24 cellular contexts compared by ENCODE assay signal in genomic region chr12:92369061-92369460, GRCh38.
A peak's percentile ranks its signal among the peaks of the same experiment; 100 is the strongest.
DNase-seq lines count a peak whose midpoint lies in the region; ATAC-seq and TF ChIP-seq lines count a peak whose summit lies in the region.
"Had no signal": no experiment of that assay in that cellular context is flagged by ENCODE, and none has a peak within 500 bp of the region (broad histone marks: within the 10 kb centered on the region; RNA-seq: fewer than 3 reads in every experiment).

No MANE protein-coding gene starts in this region.

- H3K9ac ChIP-seq in GM23248: no peak overlapping the region
- H3K9ac ChIP-seq: BLaER1 treated with 17β-estradiol and CSF1 and Interleukin-3, amounts not matched to agents 10 nM and 100 nM had no signal

- H4K20me1 ChIP-seq in GM23248 (ENCODE audit: insufficient read depth): no peaks in the 10 kb centered on the region
- H4K20me1 ChIP-seq: BLaER1 treated with 17β-estradiol and CSF1 and Interleukin-3, amounts not matched to agents 10 nM and 100 nM had no signal

- H3K4me3 ChIP-seq in GM23248: peak overlapping the region; percentile 1; the same call in 1 of the 2 replicates
- H3K4me3 ChIP-seq: A549; BLaER1 treated with 17β-estradiol and CSF1 and Interleukin-3, amounts not matched to agents 10 nM and 100 nM; GM23338; HAP-1 had no signal

- in situ Hi-C loops in GM23248 (cut with MboI) (no loop called here), SK-MEL-5 (cut with HindIII; ENCODE audit: low pct_unique_long_range_greater_than_20kb, low sequenced_read_pairs) (no loop called here)

- H3K27me3 ChIP-seq in GM23248 (replicated peaks; ENCODE audit: insufficient read depth): no peaks in the 10 kb centered on the region
- H3K27me3 ChIP-seq: BLaER1 treated with 17β-estradiol and CSF1 and Interleukin-3, amounts not matched to agents 10 nM and 100 nM had no signal

- H3K27me3 Mint-ChIP-seq in osteocyte (ENCODE audit: unreplicated experiment): no peaks in the 10 kb centered on the region
- no peaks in the 10 kb centered on the region for H3K27me3 Mint-ChIP-seq in effector memory CD8-positive, alpha-beta T cell
- H3K27me3 Mint-ChIP-seq: CD4-positive, alpha-beta T cell had no signal

- peaks cover 16% of the 10 kb centered on the region for H3K4me1 Mint-ChIP-seq in osteocyte (ENCODE audit: unreplicated experiment)
- peaks cover 6 to 7% of the 10 kb centered on the region in 2 donors for H3K4me1 Mint-ChIP-seq in effector memory CD8-positive, alpha-beta T cell (ENCODE audit: low read depth in 2 of 2)

- peaks cover 11% of the 10 kb centered on the region; the same call in 1 of the 2 replicates for H3F3A ChIP-seq in GM23248 (ENCODE audit: insufficient read depth)

- H3K27ac Mint-ChIP-seq in osteocyte (ENCODE audit: unreplicated experiment): peak overlapping the region; percentile 10
- H3K27ac Mint-ChIP-seq in effector memory CD8-positive, alpha-beta T cell: no peak overlapping the region
- H3K27ac Mint-ChIP-seq: CD4-positive, alpha-beta T cell; GM23338 had no signal

- ATAC-seq in HG03342 (IDR thresholded peaks at IDR 0.05; ENCODE audit: unreplicated experiment): no peak
- no peak for ATAC-seq in effector memory CD8-positive, alpha-beta T cell (replicated peaks)
- ATAC-seq: GM23338 had no signal

- no peak overlapping the region for H3K27ac ChIP-seq in GM23248
- H3K27ac ChIP-seq: BLaER1 treated with 17β-estradiol and CSF1 and Interleukin-3, amounts not matched to agents 10 nM and 100 nM; HL-60; RWPE1 had no signal

- no peak overlapping the region for H3K4me3 Mint-ChIP-seq in osteocyte (ENCODE audit: unreplicated experiment)
- no peak overlapping the region for H3K4me3 Mint-ChIP-seq in effector memory CD8-positive, alpha-beta T cell
- H3K4me3 Mint-ChIP-seq: CD4-positive, alpha-beta T cell; GM23338 had no signal

- no peaks in the 10 kb centered on the region for H3K9me2 ChIP-seq in GM23248 (ENCODE audit: insufficient read depth)

- no peak for TF ChIP-seq CTCF in osteocyte (IDR thresholded peaks at IDR 0.05)

- H3K9me3 ChIP-seq in GM23248 (ENCODE audit: low read depth): no peaks in the 10 kb centered on the region
- H3K9me3 ChIP-seq: A549, HAP-1 had no signal

- H3K4me1 ChIP-seq in GM23248 (ENCODE audit: insufficient read depth): peaks cover 24% of the 10 kb centered on the region
- H3K4me1 ChIP-seq: HAP-1 had no signal

- no peak overlapping the region for H2AFZ ChIP-seq in GM23248
- H2AFZ ChIP-seq: GM23338 had no signal

- 93 to 96% methylated on average over 3 of the region's 3 CpGs for WGBS in GM23248 (ENCODE audit: low coverage in 1 of 2, low lambda C conversion rate in 2 of 2, missing lambda C conversion rate in 2 of 2), 2 experiments

- no peaks in the 10 kb centered on the region for H3K79me2 ChIP-seq in GM23248 (ENCODE audit: insufficient read depth)

- no peaks in the 10 kb centered on the region for H3K36me3 ChIP-seq in GM23248 (ENCODE audit: low read depth)
- H3K36me3 ChIP-seq: BLaER1 treated with 17β-estradiol and CSF1 and Interleukin-3, amounts not matched to agents 10 nM and 100 nM; HAP-1 had no signal

- DNase-seq in GM23248 (no peak), HT1080 (ENCODE audit: low read depth) (peak; percentile 12), SK-MEL-5 (ENCODE audit: low read depth, low spot score) (peak; percentile 26), osteocyte (ENCODE audit: extremely low spot score, unreplicated experiment) (no peak)
- no peak for DNase-seq in effector memory CD8-positive, alpha-beta T cell
- no peak for DNase-seq in activated naive CD4-positive, alpha-beta T cell (lab: John Stamatoyannopoulos, UW)
- DNase-seq: AML-193; CD4-positive, alpha-beta T cell; Karpas-422; NCI-H1092 treated with DMSO at 0.1 percent for 48 hours; NCI-H1436; NCI-H187 treated with DMSO at 0.1 percent for 48 hours; NCI-H2171 treated with DMSO at 0.1 percent for 48 hours; NCI-H345; NCI-H510A treated with DMSO at 0.1 percent for 48 hours; NCI-H748 treated with DMSO at 0.1 percent for 48 hours; SIG-M5 had no signal

- H3K36me3 Mint-ChIP-seq in osteocyte (ENCODE audit: unreplicated experiment): no peaks in the 10 kb centered on the region
- H3K36me3 Mint-ChIP-seq in effector memory CD8-positive, alpha-beta T cell (ENCODE audit: insufficient read depth): no peaks in the 10 kb centered on the region

- H3K9me3 Mint-ChIP-seq in osteocyte (ENCODE audit: unreplicated experiment): no peaks in the 10 kb centered on the region
- peaks cover 0 to 2% of the 10 kb centered on the region in 2 donors for H3K9me3 Mint-ChIP-seq in effector memory CD8-positive, alpha-beta T cell
- H3K9me3 Mint-ChIP-seq: CD4-positive, alpha-beta T cell; GM23338 had no signal

- peak overlapping the region; percentile 19 for H3K4me2 ChIP-seq in GM23248 (ENCODE audit: unreplicated experiment)
- H3K4me2 ChIP-seq: BLaER1 treated with 17β-estradiol and CSF1 and Interleukin-3, amounts not matched to agents 10 nM and 100 nM; GM23338 had no signal

Comparison
In these comparisons a context has a peak if more than half of its experiments do, and no peak if none do; other contexts are left out.
1. DNase-seq: peak in HT1080 (single experiment) and SK-MEL-5 (single experiment); none in GM23248 (single experiment), osteocyte (single experiment), effector memory CD8-positive, alpha-beta T cell (0 of 3) and activated naive CD4-positive, alpha-beta T cell (0 of 4).